ENCODE assay signal across 33 cellular contexts in the genomic region with DNA sequence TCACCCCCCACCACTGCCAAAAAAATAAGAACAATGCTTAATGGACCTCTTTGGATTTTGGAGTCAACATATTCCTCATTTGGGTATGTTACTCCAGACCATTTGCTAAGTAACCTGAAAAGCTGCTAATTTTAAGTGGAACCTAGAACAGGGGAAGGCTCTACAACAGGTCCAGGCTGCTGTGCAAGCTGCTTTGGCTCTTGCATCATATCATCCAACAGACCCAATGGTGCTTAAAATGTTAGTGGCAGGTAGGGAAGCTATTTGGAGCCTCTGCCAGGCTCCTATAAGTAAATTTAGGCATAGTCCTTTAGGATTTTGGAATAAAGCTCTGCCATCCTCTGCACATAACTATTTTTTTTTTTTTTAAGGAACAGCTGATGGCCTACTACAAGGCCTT.
"Had no signal": no experiment of that assay in that cellular context is flagged by ENCODE, and none has a peak within 500 bp of the region (broad histone marks: within the 10 kb centered on the region; RNA-seq: fewer than 3 reads in every experiment).

No MANE protein-coding gene starts in this region.

- H3K27me3 ChIP-seq: MG63 had no signal

- H3K4me3 ChIP-seq: MG63 had no signal

- DNase-seq: Karpas-422, Kasumi-1, MG63, MM.1S, MV-4-11, NCI-H1048, NCI-H1092, NCI-H1092 treated with DMSO at 0.1 percent for 48 hours, NCI-H1105, NCI-H1105 treated with DMSO at 0.1 percent for 48 hours, NCI-H1417, NCI-H1417 treated with DMSO at 0.1 percent for 48 hours, NCI-H1436, NCI-H1436 treated with DMSO at 0.1 percent for 48 hours, NCI-H146, NCI-H1694, NCI-H1694 treated with DMSO at 0.1 percent for 48 hours, NCI-H187, NCI-H187 treated with DMSO at 0.1 percent for 48 hours, NCI-H1930, NCI-H2029, NCI-H2029 treated with DMSO at 0.1 percent for 48 hours, NCI-H2081, NCI-H2081 treated with DMSO at 0.1 percent for 48 hours, NCI-H2107, NCI-H2171, NCI-H2227 treated with DMSO at 0.1 percent for 48 hours, NCI-H226, NCI-H345, NCI-H446, NCI-H446 treated with DMSO at 0.1 percent for 48 hours, NCI-H510A, NCI-H510A treated with DMSO at 0.1 percent for 48 hours had no signal

- H3K36me3 ChIP-seq: MG63 had no signal
